ENCODE assay signal across 16 cellular contexts in genomic region chr15:72927451-72927850, GRCh38.
DNase-seq lines count a peak whose midpoint lies in the region; ATAC-seq, FAIRE-seq and TF ChIP-seq lines count a peak whose summit lies in the region.
"Had no signal": no experiment of that assay in that cellular context is flagged by ENCODE, and none has a peak within 500 bp of the region (broad histone marks: within the 10 kb centered on the region; RNA-seq: fewer than 3 reads in every experiment).

No MANE protein-coding gene starts in this region.

- CTCF ChIA-PET in activated CD8-positive, alpha-beta memory T cell treated with anti-CD3 and anti-CD28 coated beads, Interleukin-2, amount 10 ng/mL, durations not matched to agents 7 days and 5 days (lab: Charles Lee) = no interaction called here

- H3K4me3 ChIP-seq in kidney (ENCODE audit: low read length in 2 of 2) = no peak overlapping the region
- H3K4me3 ChIP-seq: GM12878 had no signal

- no peak for FAIRE-seq in kidney (lab: Jason Lieb, UNC)
- FAIRE-seq: GM12878, GM18507, H54 had no signal

- intact Hi-C loops in kidney (cut with DNase I) = no loop called here

- H3K27me3 Mint-ChIP-seq in T-helper 1 cell treated with Interleukin-12 subunit alpha and Interleukin-12 subunit beta and Interleukin-4 antibody, amounts not matched to agents 30 μg/mL and 1 μg/mL, for 36 hours (ENCODE audit: low read depth) = peaks cover 61% of the 10 kb centered on the region
- H3K27me3 Mint-ChIP-seq in activated CD8-positive, alpha-beta memory T cell treated with anti-CD3 and anti-CD28 coated beads, Interleukin-2, amount 10 ng/mL, durations not matched to agents 7 days and 5 days = peaks cover 42% of the 10 kb centered on the region
- H3K27me3 Mint-ChIP-seq in effector memory CD8-positive, alpha-beta T cell = peaks cover 3 to 20% of the 10 kb centered on the region in 2 donors

- no peak overlapping the region for H3K27ac ChIP-seq in kidney (ENCODE audit: low read depth in 2 of 2, low read length in 2 of 2)
- H3K27ac ChIP-seq: 22Rv1, HL-60 had no signal

- no peaks in the 10 kb centered on the region for H3K9me3 Mint-ChIP-seq in T-helper 1 cell treated with Interleukin-12 subunit alpha and Interleukin-12 subunit beta and Interleukin-4 antibody, amounts not matched to agents 30 μg/mL and 1 μg/mL, for 36 hours
- no peaks in the 10 kb centered on the region for H3K9me3 Mint-ChIP-seq in activated CD8-positive, alpha-beta memory T cell treated with anti-CD3 and anti-CD28 coated beads, Interleukin-2, amount 10 ng/mL, durations not matched to agents 7 days and 5 days (ENCODE audit: low read depth)
- H3K9me3 Mint-ChIP-seq in effector memory CD8-positive, alpha-beta T cell = no peaks in the 10 kb centered on the region

- no peak for TF ChIP-seq CTCF in kidney (IDR thresholded peaks at IDR 0.05; ENCODE audit: borderline replicate concordance, extremely low read depth, insufficient read depth)

- H3K27ac Mint-ChIP-seq in T-helper 1 cell treated with Interleukin-12 subunit alpha and Interleukin-12 subunit beta and Interleukin-4 antibody, amounts not matched to agents 30 μg/mL and 1 μg/mL, for 36 hours = no peak overlapping the region
- H3K27ac Mint-ChIP-seq in activated CD8-positive, alpha-beta memory T cell treated with anti-CD3 and anti-CD28 coated beads, Interleukin-2, amount 10 ng/mL, durations not matched to agents 7 days and 5 days = no peak overlapping the region
- peak overlapping the region in 1 of 2 donors; percentile 7 for H3K27ac Mint-ChIP-seq in effector memory CD8-positive, alpha-beta T cell
- H3K27ac Mint-ChIP-seq: CD14-positive monocyte had no signal

- no peaks in the 10 kb centered on the region for H3K4me1 ChIP-seq in kidney (ENCODE audit: control insufficient read depth in 1 of 2, insufficient read depth in 1 of 2, low read depth in 1 of 2, low read length in 2 of 2)

- no peaks in the 10 kb centered on the region for H3K36me3 Mint-ChIP-seq in T-helper 1 cell treated with Interleukin-12 subunit alpha and Interleukin-12 subunit beta and Interleukin-4 antibody, amounts not matched to agents 30 μg/mL and 1 μg/mL, for 36 hours (ENCODE audit: low read depth)
- H3K36me3 Mint-ChIP-seq in activated CD8-positive, alpha-beta memory T cell treated with anti-CD3 and anti-CD28 coated beads, Interleukin-2, amount 10 ng/mL, durations not matched to agents 7 days and 5 days = no peaks in the 10 kb centered on the region
- H3K36me3 Mint-ChIP-seq in effector memory CD8-positive, alpha-beta T cell (ENCODE audit: insufficient read depth) = no peaks in the 10 kb centered on the region
- H3K36me3 Mint-ChIP-seq: CD14-positive monocyte had no signal

- no peak for DNase-seq in T-helper 1 cell
- no peak for DNase-seq in activated CD8-positive, alpha-beta memory T cell treated with anti-CD3 and anti-CD28 coated beads, Interleukin-2, amount 10 ng/mL, durations not matched to agents 7 days and 5 days
- DNase-seq in activated CD8-positive, alpha-beta memory T cell treated with anti-CD3 and anti-CD28 coated beads, Interleukin-2, amount 50 U/mL, for 48 hours = no peak
- DNase-seq in effector memory CD8-positive, alpha-beta T cell = no peak
- DNase-seq in kidney = no peak
- DNase-seq in GOT3 (lab: John Stamatoyannopoulos, UW) = no peak
- DNase-seq: Calu3, DMS 273 treated with DMSO at 0.1 percent for 48 hours had no signal

- peaks cover 5% of the 10 kb centered on the region for H3K4me1 Mint-ChIP-seq in T-helper 1 cell treated with Interleukin-12 subunit alpha and Interleukin-12 subunit beta and Interleukin-4 antibody, amounts not matched to agents 30 μg/mL and 1 μg/mL, for 36 hours (ENCODE audit: low read depth)
- peaks cover 6% of the 10 kb centered on the region for H3K4me1 Mint-ChIP-seq in activated CD8-positive, alpha-beta memory T cell treated with anti-CD3 and anti-CD28 coated beads, Interleukin-2, amount 10 ng/mL, durations not matched to agents 7 days and 5 days
- peaks cover 2 to 6% of the 10 kb centered on the region in 2 donors for H3K4me1 Mint-ChIP-seq in effector memory CD8-positive, alpha-beta T cell (ENCODE audit: low read depth in 2 of 2)
- H3K4me1 Mint-ChIP-seq: CD14-positive monocyte had no signal

- no peaks in the 10 kb centered on the region for H3K36me3 ChIP-seq in kidney (ENCODE audit: control insufficient read depth in 1 of 2, insufficient read depth in 2 of 2, low read length in 2 of 2)

- H3K9ac ChIP-seq in kidney (ENCODE audit: low read length in 2 of 2) = no peak overlapping the region

- H3K9me3 ChIP-seq in kidney (ENCODE audit: control insufficient read depth in 1 of 2, low read length in 2 of 2) = no peaks in the 10 kb centered on the region

- no peak for ATAC-seq in activated CD8-positive, alpha-beta memory T cell treated with anti-CD3 and anti-CD28 coated beads, Interleukin-2, amount 10 ng/mL, durations not matched to agents 7 days and 5 days
- ATAC-seq in effector memory CD8-positive, alpha-beta T cell (replicated peaks) = no peak
- ATAC-seq: GM12878, HCT116 had no signal

- peak overlapping the region; percentile 33 for H3K4me3 Mint-ChIP-seq in T-helper 1 cell treated with Interleukin-12 subunit alpha and Interleukin-12 subunit beta and Interleukin-4 antibody, amounts not matched to agents 30 μg/mL and 1 μg/mL, for 36 hours
- H3K4me3 Mint-ChIP-seq in activated CD8-positive, alpha-beta memory T cell treated with anti-CD3 and anti-CD28 coated beads, Interleukin-2, amount 10 ng/mL, durations not matched to agents 7 days and 5 days = peak overlapping the region; percentile 31
- peak overlapping the region; percentile 5 to 9 for H3K4me3 Mint-ChIP-seq in effector memory CD8-positive, alpha-beta T cell
